ENCODE assay signal across 1 cellular context in the genomic region with DNA sequence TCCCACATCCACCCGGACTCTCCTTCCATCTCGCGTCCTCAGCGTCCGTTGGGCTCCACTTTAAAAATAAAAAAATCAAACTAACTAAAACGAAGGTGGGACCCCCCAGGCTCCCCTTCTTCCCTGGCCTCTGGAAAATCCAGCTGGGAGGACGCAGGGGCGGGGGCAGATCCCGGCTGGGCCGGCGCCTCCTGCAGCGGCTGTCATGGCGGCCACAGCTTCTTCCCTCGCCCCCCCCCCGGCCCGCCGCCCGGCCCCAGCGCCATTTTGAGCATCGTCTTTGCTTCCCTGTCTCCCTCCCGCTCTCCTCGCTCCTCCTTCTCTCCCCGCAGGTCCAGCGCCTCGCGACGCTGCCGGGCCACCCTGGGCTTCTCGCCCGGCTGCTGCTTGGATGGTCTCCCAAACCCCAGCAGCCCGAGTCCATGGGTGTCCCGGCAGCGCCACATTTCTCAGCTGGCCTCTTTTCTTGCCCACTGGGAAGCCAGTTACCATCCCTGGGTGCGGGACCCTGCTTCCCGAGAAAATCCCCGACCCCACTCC.
TF ChIP-seq lines count a peak whose summit lies in the region.

No MANE protein-coding gene starts in this region.

TF ChIP-seq in HEK293, 187 proteins besides CTCF, POLR2A, EP300 and RAD21 (continued from another document and continues in another):
- TF ChIP-seq, protein P1, sequence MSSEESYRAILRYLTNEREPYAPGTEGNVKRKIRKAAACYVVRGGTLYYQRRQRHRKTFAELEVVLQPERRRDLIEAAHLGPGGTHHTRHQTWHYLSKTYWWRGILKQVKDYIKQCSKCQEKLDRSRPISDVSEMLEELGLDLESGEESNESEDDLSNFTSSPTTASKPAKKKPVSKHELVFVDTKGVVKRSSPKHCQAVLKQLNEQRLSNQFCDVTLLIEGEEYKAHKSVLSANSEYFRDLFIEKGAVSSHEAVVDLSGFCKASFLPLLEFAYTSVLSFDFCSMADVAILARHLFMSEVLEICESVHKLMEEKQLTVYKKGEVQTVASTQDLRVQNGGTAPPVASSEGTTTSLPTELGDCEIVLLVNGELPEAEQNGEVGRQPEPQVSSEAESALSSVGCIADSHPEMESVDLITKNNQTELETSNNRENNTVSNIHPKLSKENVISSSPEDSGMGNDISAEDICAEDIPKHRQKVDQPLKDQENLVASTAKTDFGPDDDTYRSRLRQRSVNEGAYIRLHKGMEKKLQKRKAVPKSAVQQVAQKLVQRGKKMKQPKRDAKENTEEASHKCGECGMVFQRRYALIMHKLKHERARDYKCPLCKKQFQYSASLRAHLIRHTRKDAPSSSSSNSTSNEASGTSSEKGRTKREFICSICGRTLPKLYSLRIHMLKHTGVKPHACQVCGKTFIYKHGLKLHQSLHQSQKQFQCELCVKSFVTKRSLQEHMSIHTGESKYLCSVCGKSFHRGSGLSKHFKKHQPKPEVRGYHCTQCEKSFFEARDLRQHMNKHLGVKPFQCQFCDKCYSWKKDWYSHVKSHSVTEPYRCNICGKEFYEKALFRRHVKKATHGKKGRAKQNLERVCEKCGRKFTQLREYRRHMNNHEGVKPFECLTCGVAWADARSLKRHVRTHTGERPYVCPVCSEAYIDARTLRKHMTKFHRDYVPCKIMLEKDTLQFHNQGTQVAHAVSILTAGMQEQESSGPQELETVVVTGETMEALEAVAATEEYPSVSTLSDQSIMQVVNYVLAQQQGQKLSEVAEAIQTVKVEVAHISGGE (tag by site-specific recombination; conservative IDR thresholded peaks at IDR 0.05; ENCODE audit: low read depth): peak; percentile 20; the same call in 1 of the 2 replicates
- TF ChIP-seq, protein P2, sequence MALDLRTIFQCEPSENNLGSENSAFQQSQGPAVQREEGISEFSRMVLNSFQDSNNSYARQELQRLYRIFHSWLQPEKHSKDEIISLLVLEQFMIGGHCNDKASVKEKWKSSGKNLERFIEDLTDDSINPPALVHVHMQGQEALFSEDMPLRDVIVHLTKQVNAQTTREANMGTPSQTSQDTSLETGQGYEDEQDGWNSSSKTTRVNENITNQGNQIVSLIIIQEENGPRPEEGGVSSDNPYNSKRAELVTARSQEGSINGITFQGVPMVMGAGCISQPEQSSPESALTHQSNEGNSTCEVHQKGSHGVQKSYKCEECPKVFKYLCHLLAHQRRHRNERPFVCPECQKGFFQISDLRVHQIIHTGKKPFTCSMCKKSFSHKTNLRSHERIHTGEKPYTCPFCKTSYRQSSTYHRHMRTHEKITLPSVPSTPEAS (tag by site-specific recombination; IDR thresholded peaks at IDR 0.05): no peak
- TF ChIP-seq KLF9 (tag by site-specific recombination; IDR thresholded peaks at IDR 0.05; ENCODE audit: low read depth): peak; percentile 47; the same call in 1 of the 2 replicates
- TF ChIP-seq ZNF140 (tag by site-specific recombination; IDR thresholded peaks at IDR 0.05): no peak
- TF ChIP-seq ZFP69B (tag by site-specific recombination; IDR thresholded peaks at IDR 0.05): no peak; the same call in 1 of the 2 replicates
- no peak for TF ChIP-seq ZNF571 (tag by site-specific recombination; IDR thresholded peaks at IDR 0.05)
- TF ChIP-seq KLF8 (tag by site-specific recombination; IDR thresholded peaks at IDR 0.05): peak; percentile 75
- no peak for TF ChIP-seq KLF7 (tag by site-specific recombination; IDR thresholded peaks at IDR 0.05; ENCODE audit: borderline replicate concordance)
- no peak for TF ChIP-seq ZNF585B (tag by site-specific recombination; IDR thresholded peaks at IDR 0.05)
- no peak for TF ChIP-seq ZNF561 (tag by site-specific recombination; IDR thresholded peaks at IDR 0.05; ENCODE audit: borderline replicate concordance)
- no peak for TF ChIP-seq ZNF670 (tag by site-specific recombination; IDR thresholded peaks at IDR 0.05; ENCODE audit: low read depth)
- 0 out of 2 replicates have a peak, but pooled peaks have one; percentile 27 for TF ChIP-seq ZNF394 (tag by site-specific recombination; IDR thresholded peaks at IDR 0.05; ENCODE audit: borderline replicate concordance)
- peak; percentile 92 for TF ChIP-seq ZIC2 (tag by site-specific recombination; IDR thresholded peaks at IDR 0.05)
- no peak for TF ChIP-seq SCRT1 (tag by site-specific recombination; IDR thresholded peaks at IDR 0.05; ENCODE audit: borderline replicate concordance)
- TF ChIP-seq SP3 (tag by site-specific recombination; IDR thresholded peaks at IDR 0.05): 0 out of 2 replicates have a peak, but pooled peaks have one; percentile 46
- TF ChIP-seq, protein P3, sequence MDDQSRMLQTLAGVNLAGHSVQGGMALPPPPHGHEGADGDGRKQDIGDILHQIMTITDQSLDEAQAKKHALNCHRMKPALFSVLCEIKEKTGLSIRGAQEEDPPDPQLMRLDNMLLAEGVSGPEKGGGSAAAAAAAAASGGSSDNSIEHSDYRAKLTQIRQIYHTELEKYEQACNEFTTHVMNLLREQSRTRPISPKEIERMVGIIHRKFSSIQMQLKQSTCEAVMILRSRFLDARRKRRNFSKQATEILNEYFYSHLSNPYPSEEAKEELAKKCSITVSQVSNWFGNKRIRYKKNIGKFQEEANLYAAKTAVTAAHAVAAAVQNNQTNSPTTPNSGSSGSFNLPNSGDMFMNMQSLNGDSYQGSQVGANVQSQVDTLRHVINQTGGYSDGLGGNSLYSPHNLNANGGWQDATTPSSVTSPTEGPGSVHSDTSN (CRISPR knock-in tag; IDR thresholded peaks at IDR 0.05): no peak
- TF ChIP-seq, protein P4, sequence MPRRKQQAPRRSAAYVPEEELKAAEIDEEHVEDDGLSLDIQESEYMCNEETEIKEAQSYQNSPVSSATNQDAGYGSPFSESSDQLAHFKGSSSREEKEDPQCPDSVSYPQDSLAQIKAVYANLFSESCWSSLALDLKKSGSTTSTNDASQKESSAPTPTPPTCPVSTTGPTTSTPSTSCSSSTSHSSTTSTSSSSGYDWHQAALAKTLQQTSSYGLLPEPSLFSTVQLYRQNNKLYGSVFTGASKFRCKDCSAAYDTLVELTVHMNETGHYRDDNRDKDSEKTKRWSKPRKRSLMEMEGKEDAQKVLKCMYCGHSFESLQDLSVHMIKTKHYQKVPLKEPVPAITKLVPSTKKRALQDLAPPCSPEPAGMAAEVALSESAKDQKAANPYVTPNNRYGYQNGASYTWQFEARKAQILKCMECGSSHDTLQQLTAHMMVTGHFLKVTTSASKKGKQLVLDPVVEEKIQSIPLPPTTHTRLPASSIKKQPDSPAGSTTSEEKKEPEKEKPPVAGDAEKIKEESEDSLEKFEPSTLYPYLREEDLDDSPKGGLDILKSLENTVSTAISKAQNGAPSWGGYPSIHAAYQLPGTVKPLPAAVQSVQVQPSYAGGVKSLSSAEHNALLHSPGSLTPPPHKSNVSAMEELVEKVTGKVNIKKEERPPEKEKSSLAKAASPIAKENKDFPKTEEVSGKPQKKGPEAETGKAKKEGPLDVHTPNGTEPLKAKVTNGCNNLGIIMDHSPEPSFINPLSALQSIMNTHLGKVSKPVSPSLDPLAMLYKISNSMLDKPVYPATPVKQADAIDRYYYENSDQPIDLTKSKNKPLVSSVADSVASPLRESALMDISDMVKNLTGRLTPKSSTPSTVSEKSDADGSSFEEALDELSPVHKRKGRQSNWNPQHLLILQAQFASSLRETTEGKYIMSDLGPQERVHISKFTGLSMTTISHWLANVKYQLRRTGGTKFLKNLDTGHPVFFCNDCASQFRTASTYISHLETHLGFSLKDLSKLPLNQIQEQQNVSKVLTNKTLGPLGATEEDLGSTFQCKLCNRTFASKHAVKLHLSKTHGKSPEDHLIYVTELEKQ (tag by site-specific recombination; IDR thresholded peaks at IDR 0.05; ENCODE audit: borderline replicate concordance): no peak
- TF ChIP-seq, protein P5, sequence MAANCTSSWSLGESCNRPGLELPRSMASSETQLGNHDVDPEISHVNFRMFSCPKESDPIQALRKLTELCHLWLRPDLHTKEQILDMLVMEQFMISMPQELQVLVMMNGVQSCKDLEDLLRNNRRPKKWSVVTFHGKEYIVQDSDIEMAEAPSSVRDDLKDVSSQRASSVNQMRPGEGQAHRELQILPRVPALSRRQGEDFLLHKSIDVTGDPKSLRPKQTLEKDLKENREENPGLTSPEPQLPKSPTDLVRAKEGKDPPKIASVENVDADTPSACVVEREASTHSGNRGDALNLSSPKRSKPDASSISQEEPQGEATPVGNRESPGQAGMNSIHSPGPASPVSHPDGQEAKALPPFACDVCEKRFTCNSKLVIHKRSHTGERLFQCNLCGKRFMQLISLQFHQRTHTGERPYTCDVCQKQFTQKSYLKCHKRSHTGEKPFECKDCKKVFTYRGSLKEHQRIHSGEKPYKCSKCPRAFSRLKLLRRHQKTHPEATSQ (tag by site-specific recombination; IDR thresholded peaks at IDR 0.05): no peak
- peak; percentile 53 for TF ChIP-seq YY2 (tag by site-specific recombination; IDR thresholded peaks at IDR 0.05)
- no peak for TF ChIP-seq OSR2 (tag by site-specific recombination; IDR thresholded peaks at IDR 0.05)
- no peak for TF ChIP-seq ZNF37A (tag by site-specific recombination; IDR thresholded peaks at IDR 0.05)
- no peak for TF ChIP-seq ZNF747 (tag by site-specific recombination; IDR thresholded peaks at IDR 0.05)
- TF ChIP-seq, protein P6, sequence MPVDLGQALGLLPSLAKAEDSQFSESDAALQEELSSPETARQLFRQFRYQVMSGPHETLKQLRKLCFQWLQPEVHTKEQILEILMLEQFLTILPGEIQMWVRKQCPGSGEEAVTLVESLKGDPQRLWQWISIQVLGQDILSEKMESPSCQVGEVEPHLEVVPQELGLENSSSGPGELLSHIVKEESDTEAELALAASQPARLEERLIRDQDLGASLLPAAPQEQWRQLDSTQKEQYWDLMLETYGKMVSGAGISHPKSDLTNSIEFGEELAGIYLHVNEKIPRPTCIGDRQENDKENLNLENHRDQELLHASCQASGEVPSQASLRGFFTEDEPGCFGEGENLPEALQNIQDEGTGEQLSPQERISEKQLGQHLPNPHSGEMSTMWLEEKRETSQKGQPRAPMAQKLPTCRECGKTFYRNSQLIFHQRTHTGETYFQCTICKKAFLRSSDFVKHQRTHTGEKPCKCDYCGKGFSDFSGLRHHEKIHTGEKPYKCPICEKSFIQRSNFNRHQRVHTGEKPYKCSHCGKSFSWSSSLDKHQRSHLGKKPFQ (tag by site-specific recombination; IDR thresholded peaks at IDR 0.05): no peak
- TF ChIP-seq ZNF311 (tag by site-specific recombination; IDR thresholded peaks at IDR 0.05; ENCODE audit: borderline replicate concordance): no peak
- no peak for TF ChIP-seq ZNF138 (tag by site-specific recombination; IDR thresholded peaks at IDR 0.05; ENCODE audit: borderline replicate concordance)
- TF ChIP-seq, protein P7, sequence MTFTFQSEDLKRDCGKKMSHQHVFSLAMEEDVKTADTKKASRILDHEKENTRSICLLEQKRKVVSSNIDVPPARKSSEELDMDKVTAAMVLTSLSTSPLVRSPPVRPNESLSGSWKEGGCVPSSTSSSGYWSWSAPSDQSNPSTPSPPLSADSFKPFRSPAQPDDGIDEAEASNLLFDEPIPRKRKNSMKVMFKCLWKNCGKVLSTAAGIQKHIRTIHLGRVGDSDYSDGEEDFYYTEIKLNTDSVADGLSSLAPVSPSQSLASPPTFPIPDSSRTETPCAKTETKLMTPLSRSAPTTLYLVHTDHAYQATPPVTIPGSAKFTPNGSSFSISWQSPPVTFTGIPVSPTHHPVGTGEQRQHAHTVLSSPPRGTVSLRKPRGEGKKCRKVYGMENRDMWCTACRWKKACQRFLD (tag by site-specific recombination; IDR thresholded peaks at IDR 0.05): no peak
- TF ChIP-seq MYNN (tag by site-specific recombination; IDR thresholded peaks at IDR 0.05; ENCODE audit: borderline replicate concordance): no peak
- no peak for TF ChIP-seq ZNF354C (tag by site-specific recombination; IDR thresholded peaks at IDR 0.05; ENCODE audit: borderline replicate concordance, low read depth)
- TF ChIP-seq, protein P8, sequence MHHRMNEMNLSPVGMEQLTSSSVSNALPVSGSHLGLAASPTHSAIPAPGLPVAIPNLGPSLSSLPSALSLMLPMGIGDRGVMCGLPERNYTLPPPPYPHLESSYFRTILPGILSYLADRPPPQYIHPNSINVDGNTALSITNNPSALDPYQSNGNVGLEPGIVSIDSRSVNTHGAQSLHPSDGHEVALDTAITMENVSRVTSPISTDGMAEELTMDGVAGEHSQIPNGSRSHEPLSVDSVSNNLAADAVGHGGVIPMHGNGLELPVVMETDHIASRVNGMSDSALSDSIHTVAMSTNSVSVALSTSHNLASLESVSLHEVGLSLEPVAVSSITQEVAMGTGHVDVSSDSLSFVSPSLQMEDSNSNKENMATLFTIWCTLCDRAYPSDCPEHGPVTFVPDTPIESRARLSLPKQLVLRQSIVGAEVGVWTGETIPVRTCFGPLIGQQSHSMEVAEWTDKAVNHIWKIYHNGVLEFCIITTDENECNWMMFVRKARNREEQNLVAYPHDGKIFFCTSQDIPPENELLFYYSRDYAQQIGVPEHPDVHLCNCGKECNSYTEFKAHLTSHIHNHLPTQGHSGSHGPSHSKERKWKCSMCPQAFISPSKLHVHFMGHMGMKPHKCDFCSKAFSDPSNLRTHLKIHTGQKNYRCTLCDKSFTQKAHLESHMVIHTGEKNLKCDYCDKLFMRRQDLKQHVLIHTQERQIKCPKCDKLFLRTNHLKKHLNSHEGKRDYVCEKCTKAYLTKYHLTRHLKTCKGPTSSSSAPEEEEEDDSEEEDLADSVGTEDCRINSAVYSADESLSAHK (tag by site-specific recombination; IDR thresholded peaks at IDR 0.05): no peak
- TF ChIP-seq ZBTB21 (tag by site-specific recombination; IDR thresholded peaks at IDR 0.05): no peak
- TF ChIP-seq, protein P9, sequence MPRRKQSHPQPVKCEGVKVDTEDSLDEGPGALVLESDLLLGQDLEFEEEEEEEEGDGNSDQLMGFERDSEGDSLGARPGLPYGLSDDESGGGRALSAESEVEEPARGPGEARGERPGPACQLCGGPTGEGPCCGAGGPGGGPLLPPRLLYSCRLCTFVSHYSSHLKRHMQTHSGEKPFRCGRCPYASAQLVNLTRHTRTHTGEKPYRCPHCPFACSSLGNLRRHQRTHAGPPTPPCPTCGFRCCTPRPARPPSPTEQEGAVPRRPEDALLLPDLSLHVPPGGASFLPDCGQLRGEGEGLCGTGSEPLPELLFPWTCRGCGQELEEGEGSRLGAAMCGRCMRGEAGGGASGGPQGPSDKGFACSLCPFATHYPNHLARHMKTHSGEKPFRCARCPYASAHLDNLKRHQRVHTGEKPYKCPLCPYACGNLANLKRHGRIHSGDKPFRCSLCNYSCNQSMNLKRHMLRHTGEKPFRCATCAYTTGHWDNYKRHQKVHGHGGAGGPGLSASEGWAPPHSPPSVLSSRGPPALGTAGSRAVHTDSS (tag by site-specific recombination; IDR thresholded peaks at IDR 0.05): no peak
- TF ChIP-seq ZNF626 (tag by site-specific recombination; IDR thresholded peaks at IDR 0.05): no peak
- no peak for TF ChIP-seq ZNF654 (tag by site-specific recombination; IDR thresholded peaks at IDR 0.05; ENCODE audit: low read depth)
- no peak for TF ChIP-seq RBAK (tag by site-specific recombination; IDR thresholded peaks at IDR 0.05)
- TF ChIP-seq HOXA7 (CRISPR knock-in tag; IDR thresholded peaks at IDR 0.05; ENCODE audit: borderline replicate concordance): no peak
- TF ChIP-seq ZNF555 (tag by site-specific recombination; conservative IDR thresholded peaks at IDR 0.05): no peak
